In the genomic region with DNA sequence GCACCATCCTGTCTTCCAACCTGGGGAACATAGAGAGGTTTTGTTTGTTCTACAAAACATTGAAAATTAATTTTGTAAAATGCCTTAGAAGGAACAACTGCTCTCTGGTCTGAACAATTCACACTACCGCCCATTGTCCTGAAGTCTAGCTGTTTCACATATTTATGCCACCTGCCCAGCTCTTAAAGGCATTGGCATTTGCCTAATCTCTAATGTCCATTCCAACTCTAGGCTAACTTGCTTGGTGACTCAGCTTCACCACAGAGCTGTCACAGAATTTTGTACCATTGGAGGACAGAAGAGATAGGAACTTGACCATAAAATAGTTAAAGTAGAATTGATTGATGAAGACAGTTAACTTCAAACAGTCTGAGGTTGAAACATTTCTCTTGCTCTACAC, we compare ENCODE assay signal across 12 cellular contexts. TPM values are rescaled to one million over a fixed set of nuclear protein-coding genes. Genes with fewer than 3 reads are reported as not detected.
DNase-seq lines count a peak whose midpoint lies in the region; ATAC-seq, FAIRE-seq and TF ChIP-seq lines count a peak whose summit lies in the region.
"Had no signal": no experiment of that assay in that cellular context is flagged by ENCODE, and none has a peak within 500 bp of the region (broad histone marks: within the 10 kb centered on the region; RNA-seq: fewer than 3 reads in every experiment).

No MANE protein-coding gene starts in this region.

- H3K27ac ChIP-seq in GM23248 (no peak overlapping the region), body of pancreas (peak overlapping the region in 3 of 4 donors; percentile 29 to 42 (median 36))
- H3K27ac ChIP-seq: C4-2B, HL-60 had no signal

- DNase-seq in Calu3 (peak; percentile 39), GM23248 (peak; percentile 5), body of pancreas (no peak), mucosa of descending colon (no peak), osteocyte (ENCODE audit: extremely low spot score, unreplicated experiment) (no peak), H54 (ENCODE audit: insufficient read length, low spot score) (no peak)
- no peak for DNase-seq in activated CD4-positive, alpha-beta T cell treated with anti-CD3 and anti-CD28 coated beads for 4 hours

- H3K4me1 Mint-ChIP-seq in Calu3 (ENCODE audit: low read depth, unreplicated experiment) (peaks cover 28% of the 10 kb centered on the region), osteocyte (ENCODE audit: unreplicated experiment) (peaks cover 2% of the 10 kb centered on the region)

- H3K9me3 ChIP-seq in GM23248 (ENCODE audit: low read depth) (no peaks in the 10 kb centered on the region), body of pancreas (no peaks in the 10 kb centered on the region), mucosa of descending colon (no peaks in the 10 kb centered on the region)
- H3K9me3 ChIP-seq: HAP-1 had no signal

- BruUV-seq in Calu3 (replicated peaks; lab: Mats Ljungman, UMichigan) = no TSS peak

- no peak for FAIRE-seq in H54 (lab: Jason Lieb, UNC)
- FAIRE-seq: G401.6 had no signal

- intact Hi-C loops in Calu3 (cut with micrococcal nuclease; ENCODE audit: unreplicated experiment) = loop anchor here (1.0 to 5.0 kb wide), 3 partner anchors 81 to 501 kb away; no protein-coding TSS in a partner anchor
- intact Hi-C loops in body of pancreas (cut with DNase I) = loop anchor here (5.0 to 10.0 kb wide), 3 partner anchors 191 to 499 kb away; no protein-coding TSS in a partner anchor
- intact Hi-C loops in mucosa of descending colon (cut with DNase I, micrococcal nuclease) = loop anchor here in 1 of 2 donors (5.0 kb wide), 1 partner anchor 191 kb away; no protein-coding TSS in a partner anchor

- ATAC-seq in body of pancreas (peak; percentile 39), mucosa of descending colon (peak; percentile 41)

- TF ChIP-seq POLR2A in body of pancreas (IDR thresholded peaks at IDR 0.05) = no peak
- no peak for TF ChIP-seq POLR2A in H54 (IDR thresholded peaks at IDR 0.05; ENCODE audit: low read depth, low read length)

- no peaks in the 10 kb centered on the region for H4K20me1 ChIP-seq in GM23248 (ENCODE audit: insufficient read depth)

- H3K27me3 Mint-ChIP-seq in Calu3 (ENCODE audit: unreplicated experiment) (no peaks in the 10 kb centered on the region), osteocyte (ENCODE audit: unreplicated experiment) (peaks cover 2% of the 10 kb centered on the region)

- no peak overlapping the region for H3K4me2 ChIP-seq in GM23248 (ENCODE audit: unreplicated experiment)

- H3K9ac ChIP-seq in GM23248 = no peak overlapping the region

- no peak overlapping the region for H3K4me3 Mint-ChIP-seq in Calu3 (ENCODE audit: low read depth, unreplicated experiment)
- no peak overlapping the region for H3K4me3 Mint-ChIP-seq in osteocyte (ENCODE audit: unreplicated experiment)

- H3K36me3 Mint-ChIP-seq in Calu3 (ENCODE audit: insufficient read depth, unreplicated experiment) (peaks cover 4% of the 10 kb centered on the region), osteocyte (ENCODE audit: unreplicated experiment) (no peaks in the 10 kb centered on the region)

- CTCF ChIA-PET in Calu3 (lab: Charles Lee) = interaction anchor here (0.7 to 3.4 kb wide), 15 partner anchors 133 to 511 kb away, joined by 3 to 149 read pairs (median 4); no protein-coding TSS in a partner anchor

- H3F3A ChIP-seq in GM23248 (ENCODE audit: insufficient read depth) = no peaks in the 10 kb centered on the region

- no peaks in the 10 kb centered on the region for H3K36me3 ChIP-seq in GM23248 (ENCODE audit: low read depth)
- no peaks in the 10 kb centered on the region for H3K36me3 ChIP-seq in body of pancreas (replicated peaks in 1 of 2; ENCODE audit: insufficient read depth in 1 of 2, low read depth in 2 of 2)
- H3K36me3 ChIP-seq in mucosa of descending colon (ENCODE audit: low read depth) = no peaks in the 10 kb centered on the region
- H3K36me3 ChIP-seq: HAP-1 had no signal

- no peak for TF ChIP-seq CTCF in Calu3 (IDR thresholded peaks at IDR 0.05; ENCODE audit: unreplicated experiment)
- TF ChIP-seq CTCF in body of pancreas (IDR thresholded peaks at IDR 0.05) = no peak
- TF ChIP-seq CTCF in mucosa of descending colon (IDR thresholded peaks at IDR 0.05) = no peak
- TF ChIP-seq CTCF in osteocyte (IDR thresholded peaks at IDR 0.05) = no peak

- peak overlapping the region; percentile 44 for H3K27ac Mint-ChIP-seq in Calu3 (ENCODE audit: unreplicated experiment)
- H3K27ac Mint-ChIP-seq in osteocyte (ENCODE audit: unreplicated experiment) = no peak overlapping the region

- WGBS in GM23248 (ENCODE audit: low coverage in 1 of 2, low lambda C conversion rate in 2 of 2, missing lambda C conversion rate in 2 of 2), 2 experiments = 0% methylated on average over 1 of the region's 1 CpG
- WGBS in body of pancreas, 2 donors = 37 to 60% methylated on average over 1 of the region's 1 CpG

- H3K27me3 ChIP-seq in GM23248 (replicated peaks; ENCODE audit: insufficient read depth) (no peaks in the 10 kb centered on the region; the same call in 1 of the 2 replicates), body of pancreas (no peaks in the 10 kb centered on the region)

- H3K4me1 ChIP-seq in GM23248 (ENCODE audit: insufficient read depth) (no peaks in the 10 kb centered on the region), body of pancreas (peaks cover 10% of the 10 kb centered on the region), mucosa of descending colon (ENCODE audit: low read depth) (no peaks in the 10 kb centered on the region)
- H3K4me1 ChIP-seq: HAP-1 had no signal

- no peaks in the 10 kb centered on the region for H3K79me2 ChIP-seq in GM23248 (ENCODE audit: insufficient read depth)

- H2AFZ ChIP-seq in GM23248 = no peak overlapping the region

- no peaks in the 10 kb centered on the region for H3K9me3 Mint-ChIP-seq in Calu3 (ENCODE audit: low read depth, unreplicated experiment)
- H3K9me3 Mint-ChIP-seq in osteocyte (ENCODE audit: unreplicated experiment) = no peaks in the 10 kb centered on the region

- in situ Hi-C loops in GM23248 (cut with MboI) = no loop called here

- H3K4me3 ChIP-seq in GM23248 = no peak overlapping the region
- no peak overlapping the region for H3K4me3 ChIP-seq in body of pancreas
- H3K4me3 ChIP-seq in mucosa of descending colon = no peak overlapping the region
- H3K4me3 ChIP-seq: HAP-1 had no signal

- no peaks in the 10 kb centered on the region for H3K9me2 ChIP-seq in GM23248 (ENCODE audit: insufficient read depth)

RNA-seq across cellular contexts. Expression of a gene that starts 53.6 kb away (rescaled TPM):
- total RNA-seq in Calu3 (2022) (not detected in 2 replicates), body of pancreas (not detected), mucosa of descending colon (not detected), osteocyte (not detected in 2 replicates)
- total RNA-seq in GM23248 (2014; rRNA removed; shearing (Covaris generic)) = not detected in 2 replicates
- 0.20 and 0.29 TPM in 2 replicates for polyA plus RNA-seq in GM23248 (2016; fragmentation: Nextera tagmentation; extraction: Ambion mirVana)
- total RNA-seq: HT1080 had no signal

Comparison
In these comparisons a context has a peak if more than half of its experiments do, and no peak if none do; other contexts are left out.
1. DNase-seq: peak in Calu3 (single experiment) and GM23248 (single experiment); none in body of pancreas (0 of 4), mucosa of descending colon (0 of 3), activated CD4-positive, alpha-beta T cell treated with anti-CD3 and anti-CD28 coated beads for 4 hours (0 of 2), osteocyte (single experiment) and H54 (single experiment).